19 cellular contexts compared by ENCODE assay signal in the genomic region with DNA sequence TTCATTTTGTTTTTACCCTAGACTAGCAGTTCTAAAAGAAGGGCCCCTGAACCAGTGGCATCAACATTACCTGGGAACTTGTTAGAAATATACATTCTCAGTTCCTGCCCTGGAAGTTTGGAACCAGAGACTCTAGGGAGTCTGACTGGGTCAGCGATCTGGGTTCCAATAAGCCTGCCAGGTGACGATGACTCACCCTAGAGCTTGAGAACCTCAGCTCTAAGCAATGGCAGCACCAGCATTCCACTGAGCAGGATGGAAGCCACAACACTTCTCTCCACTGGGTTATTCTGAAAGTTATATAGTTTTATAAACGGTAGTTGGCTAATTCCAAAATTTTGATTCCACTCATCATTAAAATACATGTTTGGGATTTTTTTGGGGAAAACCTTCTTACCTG.
DNase-seq lines count a peak whose midpoint lies in the region; ATAC-seq and TF ChIP-seq lines count a peak whose summit lies in the region.
"Had no signal": no experiment of that assay in that cellular context is flagged by ENCODE, and none has a peak within 500 bp of the region (broad histone marks: within the 10 kb centered on the region; RNA-seq: fewer than 3 reads in every experiment).

No MANE protein-coding gene starts in this region.

- in situ Hi-C loops in astrocyte of the spinal cord (cut with HindIII; ENCODE audit: low sequenced_read_pairs): no loop called here

- H3K4me3 ChIP-seq in HUES6 (ENCODE audit: low read depth, low read length) (no peak overlapping the region), astrocyte of the spinal cord (ENCODE audit: low read depth, low read length) (no peak overlapping the region), kidney epithelial cell (ENCODE audit: low read depth, low read length) (no peak overlapping the region), right cardiac atrium (ENCODE audit: low read length) (no peak overlapping the region)
- H3K4me3 ChIP-seq: right atrium auricular region had no signal

- no peak for ATAC-seq in right cardiac atrium
- ATAC-seq: activated CD8-positive, alpha-beta memory T cell treated with anti-CD3 and anti-CD28 coated beads, Interleukin-2, amount 10 ng/mL, durations not matched to agents 7 days and 5 days; natural killer cell had no signal

- no peaks in the 10 kb centered on the region for H3K9me3 Mint-ChIP-seq in mesothelial cell of epicardium
- H3K9me3 Mint-ChIP-seq: activated naive CD8-positive, alpha-beta T cell treated with anti-CD3 and anti-CD28 coated beads, Interleukin-2, amount 10 ng/mL, durations not matched to agents 7 days and 5 days; CD14-positive monocyte; natural killer cell had no signal

- H3K9ac ChIP-seq in HUES6 (ENCODE audit: low read length): no peak overlapping the region

- H3K27ac ChIP-seq in HUES6 (ENCODE audit: low read depth, low read length) (peak overlapping the region; percentile 20; the same call in 1 of the 2 replicates), right cardiac atrium (ENCODE audit: low read length) (no peak overlapping the region)
- H3K27ac ChIP-seq: right atrium auricular region had no signal

- H3K9me3 ChIP-seq in HUES6 (ENCODE audit: control insufficient read depth, insufficient read depth, low read depth, low read length) (no peaks in the 10 kb centered on the region), right cardiac atrium (ENCODE audit: control insufficient read depth, low read length) (no peaks in the 10 kb centered on the region)
- H3K9me3 ChIP-seq: right atrium auricular region had no signal

- DNase-seq in AG08396 (ENCODE audit: low spot score): peak; percentile 8
- peak; percentile 43 for DNase-seq in astrocyte of the spinal cord (ENCODE audit: low read depth, low spot score)
- peak; percentile 23 for DNase-seq in kidney epithelial cell (ENCODE audit: low read depth)
- no peak for DNase-seq in NCI-H1436 (lab: John Stamatoyannopoulos, UW)
- no peak for DNase-seq in right cardiac atrium
- no peak for DNase-seq in mesothelial cell of epicardium (ENCODE audit: low spot score in 2 of 2, unreplicated experiment in 2 of 2)
- no peak for DNase-seq in NK-92 treated with Interleukin-12 subunit alpha and Interleukin-12 subunit beta, amount 100 ng/mL, for 24 hours (lab: John Stamatoyannopoulos, UW)
- DNase-seq: activated CD4-positive, alpha-beta T cell treated with anti-CD3 and anti-CD28 coated beads for 4 hours; activated CD8-positive, alpha-beta memory T cell treated with anti-CD3 and anti-CD28 coated beads, Interleukin-2, amount 10 ng/mL, durations not matched to agents 7 days and 5 days; activated naive CD8-positive, alpha-beta T cell treated with anti-CD3 and anti-CD28 coated beads, Interleukin-2, amount 10 ng/mL, durations not matched to agents 7 days and 5 days; dermis blood vessel endothelial cell; HCEC 1CT; natural killer cell; NCI-H1694 treated with DMSO at 0.1 percent for 48 hours; SHP77 treated with DMSO at 0.1 percent for 48 hours; stimulated activated CD4-positive, alpha-beta T cell treated with anti-CD3 and anti-CD28 coated beads, Interleukin-15, amount 100 ng/mL, for 24 hours had no signal

- intact Hi-C loops in right cardiac atrium (cut with DNase I): no loop called here

- TF ChIP-seq CTCF in astrocyte of the spinal cord (IDR thresholded peaks at IDR 0.05; ENCODE audit: low read depth, low read length) (no peak), kidney epithelial cell (IDR thresholded peaks at IDR 0.05; ENCODE audit: insufficient read depth, low read length, poor library complexity, severe bottlenecking) (no peak), mesothelial cell of epicardium (IDR thresholded peaks at IDR 0.05; ENCODE audit: unreplicated experiment) (no peak)

- H3K27me3 ChIP-seq in HUES6 (ENCODE audit: control insufficient read depth, insufficient read depth, low read length) (no peaks in the 10 kb centered on the region), kidney epithelial cell (ENCODE audit: control insufficient read depth, insufficient read depth, low read length) (no peaks in the 10 kb centered on the region), right cardiac atrium (ENCODE audit: control insufficient read depth, insufficient read depth) (no peaks in the 10 kb centered on the region)
- H3K27me3 ChIP-seq: right atrium auricular region had no signal

- no peak overlapping the region for H3K4me3 Mint-ChIP-seq in mesothelial cell of epicardium
- H3K4me3 Mint-ChIP-seq: activated CD8-positive, alpha-beta memory T cell treated with anti-CD3 and anti-CD28 coated beads, Interleukin-2, amount 10 ng/mL, durations not matched to agents 7 days and 5 days; activated naive CD8-positive, alpha-beta T cell treated with anti-CD3 and anti-CD28 coated beads, Interleukin-2, amount 10 ng/mL, durations not matched to agents 7 days and 5 days; CD14-positive monocyte; natural killer cell had no signal

- H3K27ac Mint-ChIP-seq in mesothelial cell of epicardium: no peak overlapping the region
- H3K27ac Mint-ChIP-seq: activated CD8-positive, alpha-beta memory T cell treated with anti-CD3 and anti-CD28 coated beads, Interleukin-2, amount 10 ng/mL, durations not matched to agents 7 days and 5 days; activated naive CD8-positive, alpha-beta T cell treated with anti-CD3 and anti-CD28 coated beads, Interleukin-2, amount 10 ng/mL, durations not matched to agents 7 days and 5 days; natural killer cell had no signal

- no peaks in the 10 kb centered on the region for H3K27me3 Mint-ChIP-seq in mesothelial cell of epicardium (ENCODE audit: low read depth)
- H3K27me3 Mint-ChIP-seq: activated CD8-positive, alpha-beta memory T cell treated with anti-CD3 and anti-CD28 coated beads, Interleukin-2, amount 10 ng/mL, durations not matched to agents 7 days and 5 days; activated naive CD8-positive, alpha-beta T cell treated with anti-CD3 and anti-CD28 coated beads, Interleukin-2, amount 10 ng/mL, durations not matched to agents 7 days and 5 days had no signal

- H3K36me3 Mint-ChIP-seq in mesothelial cell of epicardium: peaks cover 31% of the 10 kb centered on the region

- no peaks in the 10 kb centered on the region; the same call in 1 of the 2 replicates for H3K4me1 ChIP-seq in HUES6 (ENCODE audit: control insufficient read depth, insufficient read depth, low read length)
- H3K4me1 ChIP-seq in right cardiac atrium (ENCODE audit: control insufficient read depth, insufficient read depth, low read length): no peaks in the 10 kb centered on the region
- H3K4me1 ChIP-seq: right atrium auricular region had no signal

- H3K36me3 ChIP-seq in HUES6 (ENCODE audit: control insufficient read depth, insufficient read depth, low read length) (peaks cover 10% of the 10 kb centered on the region), kidney epithelial cell (ENCODE audit: control insufficient read depth, insufficient read depth, low read length) (peaks cover 5% of the 10 kb centered on the region)

- WGBS in right cardiac atrium: 91% methylated on average over 3 of the region's 3 CpGs

- H3K4me1 Mint-ChIP-seq in mesothelial cell of epicardium: no peaks in the 10 kb centered on the region
- H3K4me1 Mint-ChIP-seq: activated CD8-positive, alpha-beta memory T cell treated with anti-CD3 and anti-CD28 coated beads, Interleukin-2, amount 10 ng/mL, durations not matched to agents 7 days and 5 days; activated naive CD8-positive, alpha-beta T cell treated with anti-CD3 and anti-CD28 coated beads, Interleukin-2, amount 10 ng/mL, durations not matched to agents 7 days and 5 days; CD14-positive monocyte; natural killer cell had no signal

Comparison
In these comparisons a context has a peak if more than half of its experiments do, and no peak if none do; other contexts are left out.
1. DNase-seq: peak in AG08396 (single experiment), astrocyte of the spinal cord (single experiment) and kidney epithelial cell (single experiment); none in NCI-H1436 (single experiment), right cardiac atrium (0 of 3), mesothelial cell of epicardium (0 of 2) and NK-92 treated with Interleukin-12 subunit alpha and Interleukin-12 subunit beta, amount 100 ng/mL, for 24 hours (single experiment).